10 cellular contexts compared by ENCODE assay signal in the genomic region with DNA sequence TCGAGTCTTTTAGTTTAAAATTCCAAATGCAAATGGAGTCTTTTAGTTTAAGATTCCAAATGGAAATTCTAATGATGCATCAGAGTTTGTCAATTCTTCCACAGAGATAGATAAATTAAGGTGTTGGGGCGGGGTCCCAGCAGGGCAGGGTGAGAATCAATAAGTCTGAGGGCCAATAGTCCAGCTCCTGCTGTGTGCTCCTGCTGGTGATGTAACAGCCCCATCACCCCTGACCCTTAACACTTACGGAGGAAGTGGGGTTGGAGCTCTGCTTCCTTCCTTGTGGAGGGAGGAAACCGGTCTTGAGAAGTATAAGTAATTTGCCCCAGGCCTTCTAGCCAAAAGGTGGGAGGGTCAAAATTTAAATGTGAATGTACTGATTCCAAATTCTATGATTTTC. TPM values are rescaled to one million over a fixed set of nuclear protein-coding genes. Genes with fewer than 3 reads are reported as not detected.
DNase-seq lines count a peak whose midpoint lies in the region; ATAC-seq, FAIRE-seq and TF ChIP-seq lines count a peak whose summit lies in the region.
"Had no signal": no experiment of that assay in that cellular context is flagged by ENCODE, and none has a peak within 500 bp of the region (broad histone marks: within the 10 kb centered on the region; RNA-seq: fewer than 3 reads in every experiment).

No MANE protein-coding gene starts in this region.

- no peak overlapping the region for H3K4me3 ChIP-seq in small intestine (ENCODE audit: low read depth in 1 of 2, low read length in 2 of 2)

- H3K4me1 Mint-ChIP-seq in activated CD8-positive, alpha-beta memory T cell treated with anti-CD3 and anti-CD28 coated beads, Interleukin-2, amount 10 ng/mL, durations not matched to agents 7 days and 5 days: peaks cover 70% of the 10 kb centered on the region
- peaks cover 63% of the 10 kb centered on the region for H3K4me1 Mint-ChIP-seq in T-helper 2 cell treated with Interferon-gamma antibody and Interleukin-4, amounts not matched to agents 5 μg/mL and 100 μg/mL, for 36 hours (ENCODE audit: low read depth)
- peaks cover 13% of the 10 kb centered on the region for H3K4me1 Mint-ChIP-seq in type B pancreatic cell (ENCODE audit: unreplicated experiment)

- CTCF ChIA-PET in activated CD8-positive, alpha-beta memory T cell treated with anti-CD3 and anti-CD28 coated beads, Interleukin-2, amount 10 ng/mL, durations not matched to agents 7 days and 5 days (lab: Charles Lee): interaction anchor here (0.7 to 4.4 kb wide), 4 partner anchors 11 to 32 kb away, joined by 3 to 23 read pairs (median 11); no protein-coding TSS in a partner anchor

- H3K9me3 Mint-ChIP-seq in activated CD8-positive, alpha-beta memory T cell treated with anti-CD3 and anti-CD28 coated beads, Interleukin-2, amount 10 ng/mL, durations not matched to agents 7 days and 5 days (ENCODE audit: low read depth): no peaks in the 10 kb centered on the region
- H3K9me3 Mint-ChIP-seq in T-helper 2 cell treated with Interferon-gamma antibody and Interleukin-4, amounts not matched to agents 5 μg/mL and 100 μg/mL, for 36 hours: no peaks in the 10 kb centered on the region
- H3K9me3 Mint-ChIP-seq in type B pancreatic cell: peaks cover 5% of the 10 kb centered on the region

- no peaks in the 10 kb centered on the region for H3K27me3 ChIP-seq in small intestine (ENCODE audit: control insufficient read depth in 2 of 2, insufficient read depth in 2 of 2, low read length in 2 of 2)

- H3K4me3 Mint-ChIP-seq in activated CD8-positive, alpha-beta memory T cell treated with anti-CD3 and anti-CD28 coated beads, Interleukin-2, amount 10 ng/mL, durations not matched to agents 7 days and 5 days: peak overlapping the region; percentile 69
- peak overlapping the region; percentile 72 for H3K4me3 Mint-ChIP-seq in T-helper 2 cell treated with Interferon-gamma antibody and Interleukin-4, amounts not matched to agents 5 μg/mL and 100 μg/mL, for 36 hours
- no peak overlapping the region for H3K4me3 Mint-ChIP-seq in type B pancreatic cell

- DNase-seq in activated CD8-positive, alpha-beta memory T cell treated with anti-CD3 and anti-CD28 coated beads, Interleukin-2, amount 10 ng/mL, durations not matched to agents 7 days and 5 days: peak; percentile 62
- DNase-seq in activated CD8-positive, alpha-beta memory T cell treated with anti-CD3 and anti-CD28 coated beads, Interleukin-2, amount 50 U/mL, for 4 hours: no peak
- DNase-seq in T-helper 2 cell treated with Interferon-gamma antibody and Interleukin-4, amounts not matched to agents 5 μg/mL and 100 μg/mL, for 36 hours (ENCODE audit: low spot score): no peak
- DNase-seq in cardiac septum (ENCODE audit: low spot score) (peak; percentile 77), small intestine (peak; percentile 45), type B pancreatic cell (ENCODE audit: extremely low spot score, unreplicated experiment) (no peak), GM19238 (ENCODE audit: insufficient read length, low spot score) (no peak)
- DNase-seq: amygdala had no signal

- no peaks in the 10 kb centered on the region for H3K9me3 ChIP-seq in small intestine (ENCODE audit: control insufficient read depth, low read depth)

- 61 to 81% (median 62%) methylated on average over 4 of the region's 4 CpGs for WGBS in small intestine, 3 donors

- peaks cover 24% of the 10 kb centered on the region for H3K36me3 Mint-ChIP-seq in activated CD8-positive, alpha-beta memory T cell treated with anti-CD3 and anti-CD28 coated beads, Interleukin-2, amount 10 ng/mL, durations not matched to agents 7 days and 5 days
- peaks cover 47% of the 10 kb centered on the region for H3K36me3 Mint-ChIP-seq in T-helper 2 cell treated with Interferon-gamma antibody and Interleukin-4, amounts not matched to agents 5 μg/mL and 100 μg/mL, for 36 hours (ENCODE audit: low read depth)
- H3K36me3 Mint-ChIP-seq in type B pancreatic cell: peaks cover 28% of the 10 kb centered on the region

- peaks cover 0 to 11% of the 10 kb centered on the region in 2 donors for H3K4me1 ChIP-seq in small intestine (ENCODE audit: control insufficient read depth in 2 of 2, insufficient read depth in 1 of 2, low read depth in 1 of 2, low read length in 1 of 2)
- H3K4me1 ChIP-seq: parathyroid adenoma had no signal

- FAIRE-seq in small intestine (lab: Jason Lieb, UNC): no peak

- H3K36me3 ChIP-seq in small intestine (ENCODE audit: control insufficient read depth in 2 of 2, insufficient read depth in 2 of 2, low read length in 2 of 2): peaks cover 0 to 7% of the 10 kb centered on the region in 2 donors

- peak; percentile 41 for ATAC-seq in activated CD8-positive, alpha-beta memory T cell treated with anti-CD3 and anti-CD28 coated beads, Interleukin-2, amount 10 ng/mL, durations not matched to agents 7 days and 5 days
- no peak for ATAC-seq in HG03175 (IDR thresholded peaks at IDR 0.05; ENCODE audit: unreplicated experiment)

- peak overlapping the region; percentile 91 for H3K27ac Mint-ChIP-seq in activated CD8-positive, alpha-beta memory T cell treated with anti-CD3 and anti-CD28 coated beads, Interleukin-2, amount 10 ng/mL, durations not matched to agents 7 days and 5 days
- peak overlapping the region; percentile 73 for H3K27ac Mint-ChIP-seq in T-helper 2 cell treated with Interferon-gamma antibody and Interleukin-4, amounts not matched to agents 5 μg/mL and 100 μg/mL, for 36 hours
- H3K27ac Mint-ChIP-seq in type B pancreatic cell: no peak overlapping the region

- H3K27me3 Mint-ChIP-seq in activated CD8-positive, alpha-beta memory T cell treated with anti-CD3 and anti-CD28 coated beads, Interleukin-2, amount 10 ng/mL, durations not matched to agents 7 days and 5 days: no peaks in the 10 kb centered on the region
- no peaks in the 10 kb centered on the region for H3K27me3 Mint-ChIP-seq in T-helper 2 cell treated with Interferon-gamma antibody and Interleukin-4, amounts not matched to agents 5 μg/mL and 100 μg/mL, for 36 hours (ENCODE audit: low read depth)
- no peaks in the 10 kb centered on the region for H3K27me3 Mint-ChIP-seq in type B pancreatic cell

- no peak for TF ChIP-seq CTCF in type B pancreatic cell (conservative IDR thresholded peaks at IDR 0.05)

- H3K27ac ChIP-seq in small intestine (ENCODE audit: low read depth in 1 of 2, low read length in 1 of 2): peak overlapping the region; percentile 0 to 17
- H3K27ac ChIP-seq: parathyroid adenoma had no signal

- intact Hi-C loops in cardiac septum (cut with DNase I): loop anchor here (1.0 kb wide), 1 partner anchor 16 kb away; no protein-coding TSS in a partner anchor

RNA-seq across cellular contexts. Expression of a gene that starts 17.3 kb away (rescaled TPM):
- 10 to 100 TPM; 25.9 to 33.1 TPM for total RNA-seq in activated CD8-positive, alpha-beta memory T cell treated with anti-CD3 and anti-CD28 coated beads, Interleukin-2, amount 10 ng/mL, durations not matched to agents 7 days and 5 days
- total RNA-seq in cardiac septum (8.0 TPM), type B pancreatic cell (ENCODE audit: low replicate concordance) (13.5 and 14.8 TPM in 2 replicates)
- polyA plus RNA-seq in small intestine: 1 to 10 TPM; 7.1 to 8.7 (median 8.1) TPM

Comparison
In these comparisons a context has a peak if more than half of its experiments do, and no peak if none do; other contexts are left out.
1. DNase-seq: peak in activated CD8-positive, alpha-beta memory T cell treated with anti-CD3 and anti-CD28 coated beads, Interleukin-2, amount 10 ng/mL, durations not matched to agents 7 days and 5 days (single experiment), cardiac septum (single experiment) and small intestine (single experiment); none in activated CD8-positive, alpha-beta memory T cell treated with anti-CD3 and anti-CD28 coated beads, Interleukin-2, amount 50 U/mL, for 4 hours (single experiment), T-helper 2 cell treated with Interferon-gamma antibody and Interleukin-4, amounts not matched to agents 5 μg/mL and 100 μg/mL, for 36 hours (single experiment), type B pancreatic cell (single experiment) and GM19238 (single experiment).